In genomic region chr16:427295-427694, GRCh38 we compare ENCODE assay signal across 8 cellular contexts. TPM values are rescaled to one million over a fixed set of nuclear protein-coding genes. Genes with fewer than 3 reads are reported as not detected.
A peak's percentile ranks its signal among the peaks of the same experiment; 100 is the strongest.
DNase-seq lines count a peak whose midpoint lies in the region; ATAC-seq and TF ChIP-seq lines count a peak whose summit lies in the region.

No MANE protein-coding gene starts in this region.

- intact Hi-C loops in heart left ventricle (cut with DNase I) (loop anchor here in 1 of 10 donors (10.0 kb wide), 2 partner anchors 98 to 238 kb away; partner anchors contain the start of genes CAPN15 and RHOT2), Right ventricle myocardium inferior (cut with DNase I) (loop anchor here (5.0 kb wide), 1 partner anchor 45 kb away; no protein-coding TSS in a partner anchor), lower lobe of right lung (cut with DNase I) (no loop called here)

- H3K27ac ChIP-seq in heart left ventricle (peak overlapping the region in 2 of 12 donors; percentile 49 to 53), lower lobe of right lung (no peak overlapping the region), upper lobe of left lung (no peak overlapping the region)

- ATAC-seq in heart left ventricle (no peak), Right ventricle myocardium inferior (no peak), lower lobe of right lung (no peak), upper lobe of left lung (ENCODE audit: low FRiP score in 2 of 2) (no peak)

- TF ChIP-seq POLR2A in heart left ventricle (IDR thresholded peaks at IDR 0.05) (no peak), upper lobe of left lung (IDR thresholded peaks at IDR 0.05) (no peak)

- TF ChIP-seq EP300 in upper lobe of left lung (IDR thresholded peaks at IDR 0.05) = no peak

- H3K27me3 ChIP-seq in heart left ventricle (no peaks in the 10 kb centered on the region), lower lobe of right lung (ENCODE audit: low read depth) (no peaks in the 10 kb centered on the region), upper lobe of left lung (no peaks in the 10 kb centered on the region)

- in situ Hi-C loops in astrocyte of the cerebellum (cut with HindIII; ENCODE audit: low sequenced_read_pairs) (no loop called here), ACHN (cut with HindIII; ENCODE audit: low pct_ligation_motif_present, low pct_unique_long_range_greater_than_20kb, low sequenced_read_pairs) (no loop called here)

- no peak for TF ChIP-seq CTCF in heart left ventricle (IDR thresholded peaks at IDR 0.05)
- no peak for TF ChIP-seq CTCF in astrocyte of the cerebellum (IDR thresholded peaks at IDR 0.05; ENCODE audit: low read depth, low read length, missing control alignments)
- TF ChIP-seq CTCF in lower lobe of right lung (IDR thresholded peaks at IDR 0.05) = no peak
- TF ChIP-seq CTCF in upper lobe of left lung (IDR thresholded peaks at IDR 0.05) = no peak

- 39 to 47% (median 39%) methylated on average over 10 of the region's 10 CpGs for WGBS in heart left ventricle, 4 donors
- 56 to 57% methylated on average over 10 of the region's 10 CpGs for WGBS in upper lobe of left lung, 2 donors

- H3K4me1 ChIP-seq in heart left ventricle = peaks cover 0 to 46% (median 29%) of the 10 kb centered on the region in 12 donors
- H3K4me1 ChIP-seq in lower lobe of right lung = peaks cover 36% of the 10 kb centered on the region
- peaks cover 18 to 35% (median 31%) of the 10 kb centered on the region in 4 donors for H3K4me1 ChIP-seq in upper lobe of left lung

- peaks cover 0 to 5% (median 0%) of the 10 kb centered on the region in 9 donors for H3K36me3 ChIP-seq in heart left ventricle
- H3K36me3 ChIP-seq in lower lobe of right lung = no peaks in the 10 kb centered on the region
- no peaks in the 10 kb centered on the region for H3K36me3 ChIP-seq in upper lobe of left lung

- H3K4me3 ChIP-seq in heart left ventricle = peak overlapping the region in 11 of 12 donors; percentile 44 to 86 (median 74)
- peak overlapping the region; percentile 60 for H3K4me3 ChIP-seq in astrocyte of the cerebellum (ENCODE audit: low read depth, low read length)
- peak overlapping the region; percentile 78 for H3K4me3 ChIP-seq in lower lobe of right lung
- peak overlapping the region; percentile 47 to 93 (median 66) for H3K4me3 ChIP-seq in upper lobe of left lung

- no peak for DNase-seq in heart left ventricle
- DNase-seq in Right ventricle myocardium inferior (ENCODE audit: missing footprints) = no peak
- DNase-seq in astrocyte of the cerebellum (ENCODE audit: low read depth) = no peak
- DNase-seq in lower lobe of right lung = no peak
- no peak for DNase-seq in upper lobe of left lung
- DNase-seq in AML-193 (lab: John Stamatoyannopoulos, UW) = no peak
- no peak for DNase-seq in DMS53 (lab: John Stamatoyannopoulos, UW)
- DNase-seq in ACHN = no peak

- H3K9me3 ChIP-seq in heart left ventricle (no peaks in the 10 kb centered on the region), lower lobe of right lung (no peaks in the 10 kb centered on the region), upper lobe of left lung (no peaks in the 10 kb centered on the region)

RNA-seq across cellular contexts. Expression of gene RAB11FIP3, which starts 1.8 kb away (rescaled TPM):
- total RNA-seq in heart left ventricle (10 to 100 TPM; 19.9 to 39.9 (median 31.9) TPM), Right ventricle myocardium inferior (23.3 TPM), lower lobe of right lung (32.2 TPM), upper lobe of left lung (10 to 100 TPM; 38.9 to 95.3 (median 43.8) TPM)
- 10 to 100 TPM; 19.3 to 35.2 TPM for polyA plus RNA-seq in heart left ventricle

RNA-seq across cellular contexts. Expression of gene DECR2, which starts 25.6 kb away (rescaled TPM):
- 10 to 100 TPM in 6 of 9 donors, 1 to 10 TPM in 3; 6.9 to 20.6 (median 12.2) TPM for total RNA-seq in heart left ventricle
- 10 to 100 TPM in 1 of 2 donors, 1 to 10 TPM in 1; 7.1 to 17.1 TPM for polyA plus RNA-seq in heart left ventricle
- 10.6 TPM for total RNA-seq in Right ventricle myocardium inferior
- total RNA-seq in lower lobe of right lung = 10.1 TPM
- 10 to 100 TPM in 5 of 6 donors, 1 to 10 TPM in 1; 8.6 to 22.4 (median 14.6) TPM for total RNA-seq in upper lobe of left lung

RNA-seq across cellular contexts. Expression of gene NME4, which starts 30.3 kb away (rescaled TPM):
- total RNA-seq in heart left ventricle (10 to 100 TPM; 53.9 to 95.3 (median 73.8) TPM), Right ventricle myocardium inferior (91.3 TPM), lower lobe of right lung (42.3 TPM), upper lobe of left lung (10 to 100 TPM; 22.1 to 57.6 (median 41.8) TPM)
- 100 to 1,000 TPM in 1 of 2 donors, 10 to 100 TPM in 1; 37.5 to 103 TPM for polyA plus RNA-seq in heart left ventricle

RNA-seq across cellular contexts. Expression of gene PGAP6, which starts 45.5 kb away (rescaled TPM):
- total RNA-seq in heart left ventricle (10 to 100 TPM; 32.3 to 65.3 (median 44.9) TPM), Right ventricle myocardium inferior (32.1 TPM), lower lobe of right lung (55.8 TPM), upper lobe of left lung (100 to 1,000 TPM in 3 of 6 donors, 10 to 100 TPM in 3; 27.9 to 150 (median 96.4) TPM)
- 10 to 100 TPM; 30.1 to 63.8 TPM for polyA plus RNA-seq in heart left ventricle

RNA-seq across cellular contexts. Expression of gene MRPL28, which starts 57.0 kb away (rescaled TPM):
- 100 to 1,000 TPM in 2 of 9 donors, 10 to 100 TPM in 7; 66.3 to 126 (median 77.7) TPM for total RNA-seq in heart left ventricle
- 100 to 1,000 TPM; 135 to 157 TPM for polyA plus RNA-seq in heart left ventricle
- total RNA-seq in Right ventricle myocardium inferior = 83.1 TPM
- total RNA-seq in lower lobe of right lung = 43.4 TPM
- 10 to 100 TPM; 48.8 to 83.9 (median 58.4) TPM for total RNA-seq in upper lobe of left lung
